25 cellular contexts compared by ENCODE assay signal in the genomic region with DNA sequence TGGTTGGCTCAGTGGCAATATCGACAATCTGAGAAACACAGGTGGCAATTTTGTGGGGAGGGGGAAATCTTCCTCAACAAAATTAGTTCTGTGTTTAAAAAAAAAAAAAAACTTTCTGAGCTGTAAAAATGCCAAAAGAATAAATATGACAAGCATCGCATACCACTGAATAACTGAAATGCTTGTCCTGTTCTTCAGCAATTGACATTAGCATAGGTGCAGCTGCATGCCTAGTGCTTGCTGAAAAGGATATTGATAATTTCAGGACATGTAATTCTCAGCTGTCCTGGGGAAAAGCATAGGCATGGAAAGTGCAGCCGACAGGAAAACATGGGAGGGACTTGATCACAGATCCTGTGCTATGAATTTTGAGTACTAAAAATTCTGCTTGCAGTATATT.
"Had no signal": no experiment of that assay in that cellular context is flagged by ENCODE, and none has a peak within 500 bp of the region (broad histone marks: within the 10 kb centered on the region; RNA-seq: fewer than 3 reads in every experiment).

No MANE protein-coding gene starts in this region.

- H3K27me3 ChIP-seq: pancreas, tibial nerve, uterus had no signal

- H3K4me3 ChIP-seq: left ventricle myocardium inferior, lung, mucosa of descending colon, pancreas, prostate gland, spleen, tibial nerve, uterus had no signal

- DNase-seq: hypothalamus; immature natural killer cell; islet precursor cell; left ventricle myocardium inferior; midbrain; mucosa of descending colon; naive thymus-derived CD8-positive, alpha-beta T cell; nucleus accumbens; pancreas; posterior cingulate gyrus; retina; right cardiac atrium; small intestine; spleen; stimulated activated CD4-positive, alpha-beta T cell treated with anti-CD3 and anti-CD28 coated beads, Interleukin-4, amount 100 ng/mL, for 4 hours; stimulated activated CD8-positive, alpha-beta memory T cell treated with anti-CD3 and anti-CD28 coated beads, Interleukin-4, amount 100 ng/mL, for 48 hours; stimulated activated naive CD4-positive, alpha-beta T cell treated with Interleukin-2 at 50 U/mL for 16 hours; stimulated activated naive CD8-positive, alpha-beta T cell treated with anti-CD3 and anti-CD28 coated beads, Interleukin-15, amount 100 ng/mL, for 72 hours; substantia nigra; uterus had no signal

- ATAC-seq: mucosa of descending colon; naive thymus-derived CD8-positive, alpha-beta T cell; pancreas; right cardiac atrium; sciatic nerve; stimulated activated memory B cell treated with anti-CD40 and anti-IgM and Interleukin-4, amounts not matched to agents 10 μg/mL and 1 μg/mL and 100 μg/mL, for 72 hours; stimulated activated naive CD8-positive, alpha-beta T cell treated with anti-CD3 and anti-CD28 coated beads, Interleukin-15, amount 100 ng/mL, for 72 hours had no signal

- H3K36me3 ChIP-seq: pancreas, prostate gland, tibial nerve, uterus had no signal

- H3K27ac ChIP-seq: left ventricle myocardium inferior, pancreas, prostate gland, spleen, tibial nerve, uterus had no signal

- H3K9me3 ChIP-seq: mucosa of descending colon, pancreas, prostate gland, tibial nerve, uterus had no signal

- H3K4me1 ChIP-seq: pancreas, prostate gland had no signal
